In genomic region chr7:101647876-101648275, GRCh38 we compare ENCODE assay signal across 14 cellular contexts. TPM values are rescaled to one million over a fixed set of nuclear protein-coding genes. Genes with fewer than 3 reads are reported as not detected.
"Had no signal": no experiment of that assay in that cellular context is flagged by ENCODE, and none has a peak within 500 bp of the region (broad histone marks: within the 10 kb centered on the region; RNA-seq: fewer than 3 reads in every experiment).

No MANE protein-coding gene starts in this region.

RNA-seq across cellular contexts. Expression of gene MYL10, which starts 18.8 kb away (rescaled TPM):
- total RNA-seq: stomach, subcutaneous adipose tissue, suprapubic skin, temporal lobe, testis, thoracic aorta, thyroid gland, tibial nerve, transverse colon, upper lobe of left lung, upper lobe of right lung, ureter, uterus, vagina had no signal
- polyA plus RNA-seq: stomach had no signal
